18 cellular contexts compared by ENCODE assay signal in the genomic region with DNA sequence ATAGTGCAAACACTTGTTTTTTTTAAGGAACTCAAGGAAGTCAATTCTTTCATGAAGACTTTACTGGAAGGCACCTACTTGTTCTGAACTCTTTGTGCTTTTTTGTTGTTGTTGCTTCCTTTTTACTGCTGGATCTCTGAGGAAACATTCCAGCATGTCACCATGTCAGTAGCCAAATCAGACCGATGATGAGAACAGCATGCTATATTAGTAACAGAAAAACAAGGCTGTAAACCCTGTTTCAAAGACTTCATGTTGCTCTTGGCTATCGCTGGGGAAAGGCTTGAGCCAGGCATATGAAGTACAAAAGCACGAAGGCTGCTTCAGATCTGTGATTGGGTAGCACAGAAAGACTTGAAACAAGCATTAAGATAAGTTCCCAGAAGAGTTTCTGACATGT.
A peak's percentile ranks its signal among the peaks of the same experiment; 100 is the strongest.
DNase-seq lines count a peak whose midpoint lies in the region; ATAC-seq and TF ChIP-seq lines count a peak whose summit lies in the region.
"Had no signal": no experiment of that assay in that cellular context is flagged by ENCODE, and none has a peak within 500 bp of the region (broad histone marks: within the 10 kb centered on the region; RNA-seq: fewer than 3 reads in every experiment).

No MANE protein-coding gene starts in this region.

- no peaks in the 10 kb centered on the region for H3K36me3 Mint-ChIP-seq in natural killer cell

- in situ Hi-C loops in brain microvascular endothelial cell (cut with HindIII; ENCODE audit: low pct_ligation_motif_present, low sequenced_read_pairs): no loop called here
- in situ Hi-C loops in gastrocnemius medialis (cut with MboI; ENCODE audit: low sequenced_read_pairs in 4 of 4): no loop called here

- H3K36me3 ChIP-seq in brain microvascular endothelial cell (replicated peaks) (no peaks in the 10 kb centered on the region), heart left ventricle (no peaks in the 10 kb centered on the region), gastrocnemius medialis (no peaks in the 10 kb centered on the region)
- H3K36me3 ChIP-seq: transverse colon had no signal

- H3K4me1 ChIP-seq in heart left ventricle (peaks cover 0 to 20% (median 0%) of the 10 kb centered on the region in 12 donors), gastrocnemius medialis (peaks cover 20 to 30% of the 10 kb centered on the region in 2 donors)

- H3K9me3 ChIP-seq in heart left ventricle (no peaks in the 10 kb centered on the region), gastrocnemius medialis (no peaks in the 10 kb centered on the region)
- H3K9me3 ChIP-seq: transverse colon had no signal

- ATAC-seq in heart left ventricle: peak; percentile 77 to 90 (median 88)
- peak; percentile 83 to 94 for ATAC-seq in gastrocnemius medialis
- ATAC-seq in HG03175 (IDR thresholded peaks at IDR 0.05; ENCODE audit: unreplicated experiment): no peak
- ATAC-seq in natural killer cell: no peak
- ATAC-seq: activated CD8-positive, alpha-beta T cell treated with anti-CD3 and anti-CD28 coated beads, Interleukin-2, amount 10 ng/mL, durations not matched to agents 7 days and 5 days; activated naive CD8-positive, alpha-beta T cell treated with anti-CD3 and anti-CD28 coated beads, Interleukin-2, amount 50 U/mL, for 24 hours; K562; left colon had no signal

- no peak overlapping the region for H3K4me3 Mint-ChIP-seq in natural killer cell
- H3K4me3 Mint-ChIP-seq: activated CD8-positive, alpha-beta T cell treated with anti-CD3 and anti-CD28 coated beads, Interleukin-2, amount 10 ng/mL, durations not matched to agents 7 days and 5 days; activated naive CD8-positive, alpha-beta T cell treated with anti-CD3 and anti-CD28 coated beads, Interleukin-2, amount 50 U/mL, for 24 hours; activated T-helper 1 cell treated with anti-CD3 and anti-CD28 coated beads, Interleukin-12 subunit alpha, Interleukin-12 subunit beta, Interleukin-2, Interleukin-4 antibody, amounts not matched to agents 30 ng/mL and 10 ng/mL and 1 ng/mL, durations not matched to agents 14 hours and 24 hours and 36 hours had no signal

- no peaks in the 10 kb centered on the region for H3K4me1 Mint-ChIP-seq in natural killer cell
- H3K4me1 Mint-ChIP-seq: activated naive CD8-positive, alpha-beta T cell treated with anti-CD3 and anti-CD28 coated beads, Interleukin-2, amount 50 U/mL, for 24 hours had no signal

- TF ChIP-seq POLR2A in heart left ventricle (IDR thresholded peaks at IDR 0.05): no peak
- peak in 1 of 2 donors; percentile 10 for TF ChIP-seq POLR2A in gastrocnemius medialis (IDR thresholded peaks at IDR 0.05)

- H3K27ac ChIP-seq in brain microvascular endothelial cell (no peak overlapping the region), heart left ventricle (peak overlapping the region in 11 of 12 donors; percentile 27 to 82 (median 60)), gastrocnemius medialis (peak overlapping the region; percentile 38 to 74 (median 61))

- H3K9me3 Mint-ChIP-seq in natural killer cell: peaks cover 6 to 13% of the 10 kb centered on the region in 2 donors

- H3K27me3 Mint-ChIP-seq in natural killer cell (ENCODE audit: low read depth in 2 of 2): no peaks in the 10 kb centered on the region
- H3K27me3 Mint-ChIP-seq: activated naive CD8-positive, alpha-beta T cell treated with anti-CD3 and anti-CD28 coated beads, Interleukin-2, amount 50 U/mL, for 24 hours had no signal

- peak; percentile 25 for DNase-seq in AG20443 (ENCODE audit: low spot score)
- peak; percentile 10 for DNase-seq in brain microvascular endothelial cell
- peak in 2 of 5 donors; percentile 25 to 32 for DNase-seq in heart left ventricle
- DNase-seq in gastrocnemius medialis: peak; percentile 32 to 43
- DNase-seq in NCI-H1092 (lab: John Stamatoyannopoulos, UW): no peak
- no peak for DNase-seq in natural killer cell
- no peak for DNase-seq in cortex of kidney (lab: John Stamatoyannopoulos, UW)
- DNase-seq: ACHN; activated CD8-positive, alpha-beta T cell treated with anti-CD3 and anti-CD28 coated beads, Interleukin-2, amount 10 ng/mL, durations not matched to agents 7 days and 5 days; activated naive CD8-positive, alpha-beta T cell treated with anti-CD3 and anti-CD28 coated beads, Interleukin-2, amount 50 U/mL, for 24 hours; left colon; NCI-H1092 treated with DMSO at 0.1 percent for 48 hours; RPMI8226; stimulated activated CD4-positive, alpha-beta T cell treated with anti-CD3 and anti-CD28 coated beads, Interleukin-2, amount 100 ng/mL, for 24 hours; transverse colon had no signal

- TF ChIP-seq CTCF in brain microvascular endothelial cell (IDR thresholded peaks at IDR 0.05; ENCODE audit: low read depth, low read length, missing control alignments) (no peak), heart left ventricle (IDR thresholded peaks at IDR 0.05) (no peak), gastrocnemius medialis (IDR thresholded peaks at IDR 0.05 in 4 of 5, conservative IDR thresholded peaks at IDR 0.05 in 1 of 5) (no peak), natural killer cell (IDR thresholded peaks at IDR 0.05) (no peak)

- H3K4me3 ChIP-seq in brain microvascular endothelial cell (ENCODE audit: low read depth, low read length): no peak overlapping the region
- H3K4me3 ChIP-seq in heart left ventricle: no peak overlapping the region
- H3K4me3 ChIP-seq in gastrocnemius medialis: no peak overlapping the region
- H3K4me3 ChIP-seq: K562, transverse colon had no signal

- no peak overlapping the region for H3K27ac Mint-ChIP-seq in natural killer cell
- H3K27ac Mint-ChIP-seq: activated CD8-positive, alpha-beta T cell treated with anti-CD3 and anti-CD28 coated beads, Interleukin-2, amount 10 ng/mL, durations not matched to agents 7 days and 5 days; activated naive CD8-positive, alpha-beta T cell treated with anti-CD3 and anti-CD28 coated beads, Interleukin-2, amount 50 U/mL, for 24 hours; activated T-helper 1 cell treated with anti-CD3 and anti-CD28 coated beads, Interleukin-12 subunit alpha, Interleukin-12 subunit beta, Interleukin-2, Interleukin-4 antibody, amounts not matched to agents 30 ng/mL and 10 ng/mL and 1 ng/mL, durations not matched to agents 14 hours and 24 hours and 36 hours had no signal

- H3K27me3 ChIP-seq in brain microvascular endothelial cell (replicated peaks) (no peaks in the 10 kb centered on the region), heart left ventricle (no peaks in the 10 kb centered on the region), gastrocnemius medialis (no peaks in the 10 kb centered on the region)
- H3K27me3 ChIP-seq: transverse colon had no signal

- intact Hi-C loops in heart left ventricle (cut with DNase I): loop anchor here in 1 of 10 donors (10.0 kb wide), 1 partner anchor 93 kb away; no protein-coding TSS in a partner anchor
- intact Hi-C loops in gastrocnemius medialis (cut with DNase I; ENCODE audit: low total_unique reads): no loop called here
- intact Hi-C loops in natural killer cell (cut with micrococcal nuclease): no loop called here

- 37 to 65% (median 54%) methylated on average over 3 of the region's 3 CpGs for WGBS in heart left ventricle, 4 donors

Comparison
In these comparisons a context has a peak if more than half of its experiments do, and no peak if none do; other contexts are left out.
1. DNase-seq: peak in AG20443 (single experiment), brain microvascular endothelial cell (single experiment) and gastrocnemius medialis (2 of 2); none in NCI-H1092 (single experiment), natural killer cell (single experiment) and cortex of kidney (single experiment).
2. ATAC-seq: peak in heart left ventricle (4 of 4) and gastrocnemius medialis (2 of 2); none in HG03175 (single experiment) and natural killer cell (0 of 3).